8 cellular contexts compared by ENCODE assay signal in the genomic region with DNA sequence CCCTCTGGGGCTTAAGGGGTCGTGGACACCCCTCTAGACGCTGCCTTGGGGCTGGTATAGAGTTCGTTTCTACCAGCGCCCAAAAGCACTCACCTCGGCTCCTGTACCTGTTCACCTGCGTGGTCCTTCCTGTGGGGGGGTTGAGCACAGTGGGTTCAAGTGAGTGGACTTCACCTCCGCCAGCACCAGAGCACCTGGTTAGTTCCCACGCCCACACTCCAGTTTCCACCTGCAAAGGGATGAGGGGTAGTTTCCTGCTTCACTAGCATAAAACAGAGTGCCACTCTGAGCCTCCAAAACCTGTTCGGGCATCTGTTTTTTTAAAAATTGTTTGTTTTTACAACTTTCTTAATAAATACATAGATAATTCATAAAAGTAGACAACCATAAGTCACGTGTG.
"Had no signal": no experiment of that assay in that cellular context is flagged by ENCODE, and none has a peak within 500 bp of the region (broad histone marks: within the 10 kb centered on the region; RNA-seq: fewer than 3 reads in every experiment).

No MANE protein-coding gene starts in this region.

- DNase-seq: H9, HCEC 1CT, KBM-7 had no signal

- H3K27ac ChIP-seq: HL-60 had no signal

- FAIRE-seq: H1, H54, HepG2 had no signal

- ATAC-seq: GM23338, HepG2 had no signal

- H3K4me3 ChIP-seq: GM23338 had no signal
